In genomic region chr11:65442952-65443351, GRCh38 we compare ENCODE assay signal across 9 cellular contexts. TPM values are rescaled to one million over a fixed set of nuclear protein-coding genes. Genes with fewer than 3 reads are reported as not detected.
DNase-seq lines count a peak whose midpoint lies in the region; ATAC-seq and TF ChIP-seq lines count a peak whose summit lies in the region.
"Had no signal": no experiment of that assay in that cellular context is flagged by ENCODE, and none has a peak within 500 bp of the region (broad histone marks: within the 10 kb centered on the region; RNA-seq: fewer than 3 reads in every experiment).

No MANE protein-coding gene starts in this region.

- H3K4me3 Mint-ChIP-seq in osteocyte (ENCODE audit: unreplicated experiment) = no peak overlapping the region
- H3K4me3 Mint-ChIP-seq: neural crest cell had no signal

- no peaks in the 10 kb centered on the region for H3K4me1 ChIP-seq in PC-3 (ENCODE audit: insufficient read depth, low read length)

- intact Hi-C loops in PC-3 (cut with micrococcal nuclease) = no loop called here

- H3K4me1 Mint-ChIP-seq in osteocyte (ENCODE audit: unreplicated experiment) = peaks cover 75% of the 10 kb centered on the region
- H3K4me1 Mint-ChIP-seq: neural crest cell had no signal

- H3K9me3 Mint-ChIP-seq in osteocyte (ENCODE audit: unreplicated experiment) = no peaks in the 10 kb centered on the region
- H3K9me3 Mint-ChIP-seq: neural crest cell had no signal

- no peaks in the 10 kb centered on the region for H3K27me3 Mint-ChIP-seq in osteocyte (ENCODE audit: unreplicated experiment)

- peak; percentile 25 for DNase-seq in Caki2 (ENCODE audit: low read depth)
- DNase-seq in PC-3 = peak; percentile 2
- DNase-seq in dermis blood vessel endothelial cell = peak; percentile 43
- DNase-seq in osteocyte (ENCODE audit: extremely low spot score, unreplicated experiment) = no peak
- no peak for DNase-seq in hippocampal formation (lab: John Stamatoyannopoulos, UW)
- DNase-seq in stimulated activated CD4-positive, alpha-beta T cell treated with anti-CD3 and anti-CD28 coated beads, Interleukin-4, amount 100 ng/mL, for 24 hours = no peak

- BruUV-seq in PC-3 (replicated peaks; lab: Mats Ljungman, UMichigan) = no TSS peak

- no peak overlapping the region for H3K4me3 ChIP-seq in PC-3 (ENCODE audit: low read length)

- peaks cover 50% of the 10 kb centered on the region for H3K36me3 Mint-ChIP-seq in osteocyte (ENCODE audit: unreplicated experiment)

- peaks cover under 1% of the 10 kb centered on the region; the same call in 1 of the 2 replicates for H3K36me3 ChIP-seq in PC-3 (ENCODE audit: low read depth, low read length)

- H3K27ac ChIP-seq in PC-3 (ENCODE audit: low read length) = no peak overlapping the region

- CTCF ChIA-PET in PC-3 (lab: Charles Lee) = no interaction called here

- no peaks in the 10 kb centered on the region for H3K9me3 ChIP-seq in PC-3 (ENCODE audit: low read length)

- ATAC-seq in PC-3 (no peak), HG03439 (IDR thresholded peaks at IDR 0.05; ENCODE audit: unreplicated experiment) (no peak), GM19455 (IDR thresholded peaks at IDR 0.05; ENCODE audit: unreplicated experiment) (no peak)

- in situ Hi-C loops in Caki2 (cut with HindIII; ENCODE audit: low pct_unique_long_range_greater_than_20kb, low sequenced_read_pairs) = no loop called here

- POLR2A ChIA-PET in PC-3 (lab: Charles Lee; ENCODE audit: unreplicated experiment) = no interaction called here

- peak overlapping the region; percentile 73 for H3K27ac Mint-ChIP-seq in osteocyte (ENCODE audit: unreplicated experiment)

- H3F3A ChIP-seq in PC-3 (ENCODE audit: low read length, unreplicated experiment) = peaks cover 16% of the 10 kb centered on the region

- no peak overlapping the region for H3K4me2 ChIP-seq in PC-3 (ENCODE audit: low read length)

- H3K9ac ChIP-seq in PC-3 (ENCODE audit: low read length) = no peak overlapping the region

- no peak overlapping the region for H2AFZ ChIP-seq in PC-3 (ENCODE audit: low read length)

- no peak for TF ChIP-seq CTCF in PC-3 (conservative IDR thresholded peaks at IDR 0.05; ENCODE audit: low read depth, low read length)
- TF ChIP-seq CTCF in osteocyte (IDR thresholded peaks at IDR 0.05) = no peak

- H3K27me3 ChIP-seq in PC-3 (ENCODE audit: low read length) = no peaks in the 10 kb centered on the region

- peaks cover 8% of the 10 kb centered on the region; the same call in 1 of the 2 replicates for H4K20me1 ChIP-seq in PC-3 (ENCODE audit: low read length)

- H3K79me2 ChIP-seq in PC-3 (ENCODE audit: low read length) = peaks cover 14% of the 10 kb centered on the region; the same call in 1 of the 2 replicates

- H3K9me2 ChIP-seq in PC-3 (replicated peaks; ENCODE audit: low read length) = no peaks in the 10 kb centered on the region

RNA-seq across cellular contexts. Expression of gene NEAT1, which starts 20.4 kb away (rescaled TPM):
- 2.3 and 8.7 TPM in 2 replicates for total RNA-seq in Caki2 (2014; rRNA removed; shearing (Covaris generic); ENCODE audit: low replicate concordance)
- total RNA-seq in PC-3 (2014; rRNA removed) (47.9 and 96.6 TPM in 2 replicates), dermis blood vessel endothelial cell (50.4 and 189 TPM in 2 replicates), osteocyte (300 and 534 TPM in 2 replicates)

RNA-seq across cellular contexts. Expression of gene MALAT1, which starts 55.9 kb away (rescaled TPM):
- total RNA-seq in Caki2 (2014; rRNA removed; shearing (Covaris generic); ENCODE audit: low replicate concordance) = 107 and 234 TPM in 2 replicates
- total RNA-seq in PC-3 (2014; rRNA removed) (1,345 and 2,062 TPM in 2 replicates), dermis blood vessel endothelial cell (2,930 and 8,332 TPM in 2 replicates), osteocyte (11,843 and 16,538 TPM in 2 replicates)

RNA-seq across cellular contexts. Expression of gene FRMD8, which starts 56.5 kb away (rescaled TPM):
- 24.8 and 35.5 TPM in 2 replicates for total RNA-seq in Caki2 (2014; rRNA removed; shearing (Covaris generic); ENCODE audit: low replicate concordance)
- total RNA-seq in PC-3 (2014; rRNA removed) (68.3 and 93.2 TPM in 2 replicates), dermis blood vessel endothelial cell (152 and 238 TPM in 2 replicates), osteocyte (62.8 and 65.8 TPM in 2 replicates)

Comparison
In these comparisons a context has a peak if more than half of its experiments do, and no peak if none do; other contexts are left out.
1. DNase-seq: peak in Caki2 (single experiment), PC-3 (single experiment) and dermis blood vessel endothelial cell (single experiment); none in osteocyte (single experiment), hippocampal formation (0 of 2) and stimulated activated CD4-positive, alpha-beta T cell treated with anti-CD3 and anti-CD28 coated beads, Interleukin-4, amount 100 ng/mL, for 24 hours (single experiment).